ENCODE assay signal across 8 cellular contexts in the genomic region with DNA sequence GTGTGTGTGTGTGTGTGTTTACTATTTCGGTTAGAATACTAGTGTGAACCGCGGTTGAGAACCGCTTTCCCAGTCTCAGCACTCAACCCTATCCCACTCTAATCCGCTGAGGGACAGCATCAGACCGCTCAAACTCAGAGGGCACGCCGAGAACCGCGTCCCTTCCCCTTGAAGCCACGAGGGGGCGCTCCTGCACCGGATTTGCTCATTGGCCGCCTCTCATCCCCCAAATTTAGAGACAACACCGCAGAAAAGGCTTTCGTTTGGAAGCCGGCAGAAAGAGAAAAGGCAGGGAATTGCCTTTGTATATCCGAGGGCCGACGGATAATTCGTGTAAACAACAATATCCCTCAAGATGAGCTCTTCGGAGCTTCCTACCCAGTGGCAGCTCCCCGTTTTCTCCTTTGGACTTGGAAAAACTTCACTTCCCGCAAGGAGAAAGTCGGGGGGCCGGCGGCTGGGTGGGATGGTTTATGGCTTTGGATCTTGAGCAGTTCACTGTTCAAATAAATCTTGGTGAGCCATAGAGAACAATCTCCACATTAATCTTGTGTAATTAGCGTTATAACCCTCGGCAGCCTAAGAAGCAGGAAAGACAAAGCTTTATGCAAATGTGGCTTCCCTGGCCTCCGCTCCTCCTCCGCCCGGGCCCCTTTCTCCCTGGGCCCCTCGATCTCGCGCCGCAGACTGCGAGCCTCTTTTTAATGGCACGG.
A peak's percentile ranks its signal among the peaks of the same experiment; 100 is the strongest.
DNase-seq lines count a peak whose midpoint lies in the region; ATAC-seq and TF ChIP-seq lines count a peak whose summit lies in the region.

No MANE protein-coding gene starts in this region.

- POLR2A ChIA-PET in activated CD4-positive, alpha-beta T cell treated with anti-CD3 and anti-CD28 coated beads, Interleukin-2, amount 10 ng/mL, durations not matched to agents 7 days and 5 days (lab: Charles Lee), result no interaction called here

- H3K27ac Mint-ChIP-seq in activated CD4-positive, alpha-beta T cell treated with anti-CD3 and anti-CD28 coated beads, Interleukin-2, amount 10 ng/mL, durations not matched to agents 7 days and 5 days, result peak overlapping the region; percentile 54

- peak; percentile 77 for DNase-seq in BE2C
- DNase-seq in NCI-H345 treated with DMSO at 0.1 percent for 48 hours (lab: John Stamatoyannopoulos, UW; ENCODE audit: unreplicated experiment), result peak; percentile 95
- DNase-seq in activated CD4-positive, alpha-beta T cell treated with anti-CD3 and anti-CD28 coated beads, Interleukin-2, amount 10 ng/mL, durations not matched to agents 7 days and 5 days, result peak; percentile 69
- peak; percentile 9 to 38 for DNase-seq in dermis microvascular lymphatic vessel endothelial cell (ENCODE audit: low read depth in 2 of 2)
- peak; percentile 64 for DNase-seq in lower lobe of right lung
- DNase-seq in stimulated activated CD4-positive, alpha-beta T cell treated with anti-CD3 and anti-CD28 coated beads, TNF-alpha, amount 100 ng/mL, for 24 hours (ENCODE audit: low read depth in 3 of 3), result peak; percentile 21 to 64 (median 41)

- intact Hi-C loops in lower lobe of right lung (cut with DNase I), result no loop called here

- H3K4me3 ChIP-seq in BE2C (ENCODE audit: low read depth, low read length) (peak overlapping the region; percentile 90), lower lobe of right lung (peak overlapping the region; percentile 50)

- CTCF ChIA-PET in activated CD4-positive, alpha-beta T cell treated with anti-CD3 and anti-CD28 coated beads, Interleukin-2, amount 10 ng/mL, durations not matched to agents 7 days and 5 days (lab: Charles Lee), result interaction anchor here (0.6 to 1.4 kb wide), 3 partner anchors 10 to 1600 kb away, joined by 4 to 5 read pairs (median 4); no protein-coding TSS in a partner anchor

- H3K36me3 Mint-ChIP-seq in activated CD4-positive, alpha-beta T cell treated with anti-CD3 and anti-CD28 coated beads, Interleukin-2, amount 10 ng/mL, durations not matched to agents 7 days and 5 days (ENCODE audit: low read depth), result peaks cover 4% of the 10 kb centered on the region

- no peak overlapping the region for H3K27ac ChIP-seq in lower lobe of right lung

- peaks cover 35% of the 10 kb centered on the region for H3K4me1 Mint-ChIP-seq in activated CD4-positive, alpha-beta T cell treated with anti-CD3 and anti-CD28 coated beads, Interleukin-2, amount 10 ng/mL, durations not matched to agents 7 days and 5 days

- no peaks in the 10 kb centered on the region for H3K9me3 ChIP-seq in BE2C
- no peaks in the 10 kb centered on the region for H3K9me3 ChIP-seq in lower lobe of right lung

- peak overlapping the region; percentile 67 for H3K4me3 Mint-ChIP-seq in activated CD4-positive, alpha-beta T cell treated with anti-CD3 and anti-CD28 coated beads, Interleukin-2, amount 10 ng/mL, durations not matched to agents 7 days and 5 days

- H3K4me1 ChIP-seq in BE2C (0 out of 2 replicates have a peak, but pooled peaks cover 3% of the 10 kb centered on the region), lower lobe of right lung (peaks cover 21% of the 10 kb centered on the region)

- peaks cover 63% of the 10 kb centered on the region for H3K27me3 Mint-ChIP-seq in activated CD4-positive, alpha-beta T cell treated with anti-CD3 and anti-CD28 coated beads, Interleukin-2, amount 10 ng/mL, durations not matched to agents 7 days and 5 days

- H3K9me3 Mint-ChIP-seq in activated CD4-positive, alpha-beta T cell treated with anti-CD3 and anti-CD28 coated beads, Interleukin-2, amount 10 ng/mL, durations not matched to agents 7 days and 5 days, result no peaks in the 10 kb centered on the region

- peak; percentile 90 for ATAC-seq in GM19043 (IDR thresholded peaks at IDR 0.05; ENCODE audit: low read depth, unreplicated experiment)
- peak; percentile 88 for ATAC-seq in HG03354 (IDR thresholded peaks at IDR 0.05; ENCODE audit: poor library complexity, severe bottlenecking, unreplicated experiment)
- ATAC-seq in lower lobe of right lung, result peak; percentile 86 to 87

- H3K27me3 ChIP-seq in BE2C (no peaks in the 10 kb centered on the region), lower lobe of right lung (ENCODE audit: low read depth) (peaks cover 63% of the 10 kb centered on the region)

- H3K36me3 ChIP-seq in BE2C (no peaks in the 10 kb centered on the region), lower lobe of right lung (no peaks in the 10 kb centered on the region)

- peak; percentile 100 for TF ChIP-seq CTCF in BE2C (IDR thresholded peaks at IDR 0.05; ENCODE audit: low read depth, low read length)
- TF ChIP-seq CTCF in lower lobe of right lung (IDR thresholded peaks at IDR 0.05), result peak; percentile 87

Comparison
In these comparisons a context has a peak if more than half of its experiments do, and no peak if none do; other contexts are left out.
1. DNase-seq: peak in every context shown above with its lines; median percentile 95 in NCI-H345 treated with DMSO at 0.1 percent for 48 hours; 77 in BE2C; 69 in activated CD4-positive, alpha-beta T cell treated with anti-CD3 and anti-CD28 coated beads, Interleukin-2, amount 10 ng/mL, durations not matched to agents 7 days and 5 days; 64 in lower lobe of right lung; 41 in stimulated activated CD4-positive, alpha-beta T cell treated with anti-CD3 and anti-CD28 coated beads, TNF-alpha, amount 100 ng/mL, for 24 hours; 24 in dermis microvascular lymphatic vessel endothelial cell.